ENCODE assay signal across 11 cellular contexts in the genomic region with DNA sequence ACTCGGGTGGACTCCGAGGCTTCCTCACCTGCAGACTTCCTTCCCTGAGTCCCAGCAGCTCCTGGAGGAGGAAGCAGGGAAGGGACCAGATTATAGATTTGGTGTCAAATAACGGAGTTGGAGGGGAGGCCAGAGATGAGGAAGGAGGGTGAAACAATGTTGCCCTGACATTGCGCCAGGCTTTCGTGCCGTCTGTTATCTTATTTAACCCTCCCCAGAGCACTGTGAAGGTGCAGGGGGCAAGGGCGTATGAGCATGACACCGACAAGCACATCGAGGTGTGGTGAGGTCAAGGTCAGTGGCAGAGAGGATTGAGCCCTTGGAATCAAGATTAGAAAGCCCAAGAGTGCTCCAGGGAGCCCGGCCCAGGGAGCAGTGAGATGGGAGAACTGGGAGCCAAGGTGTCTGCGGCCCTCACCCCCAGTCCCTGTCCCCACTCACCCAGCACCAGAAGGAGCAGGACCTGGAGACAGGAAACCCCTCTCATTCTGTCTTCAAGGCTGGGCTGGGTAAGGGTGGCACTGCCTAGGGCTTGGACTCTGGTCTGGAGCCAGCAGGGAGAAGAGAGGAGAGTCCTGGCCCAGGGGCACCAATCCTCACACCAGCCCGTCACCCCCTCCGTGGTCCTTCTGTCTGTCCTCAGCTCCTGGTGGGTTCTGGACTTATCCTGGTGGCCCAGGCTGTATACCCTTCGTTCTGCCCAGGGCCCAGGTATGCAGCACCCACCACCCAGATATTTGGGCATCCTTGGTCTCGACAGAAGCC. TPM values are rescaled to one million over a fixed set of nuclear protein-coding genes. Genes with fewer than 3 reads are reported as not detected.
A peak's percentile ranks its signal among the peaks of the same experiment; 100 is the strongest.
DNase-seq lines count a peak whose midpoint lies in the region; ATAC-seq and TF ChIP-seq lines count a peak whose summit lies in the region.
"Had no signal": no experiment of that assay in that cellular context is flagged by ENCODE, and none has a peak within 500 bp of the region (broad histone marks: within the 10 kb centered on the region; RNA-seq: fewer than 3 reads in every experiment).

No MANE protein-coding gene starts in this region.

- H3K27ac ChIP-seq in RWPE2 (ENCODE audit: poor library complexity, severe bottlenecking) = no peak overlapping the region
- H3K27ac ChIP-seq in lower lobe of right lung = no peak overlapping the region
- H3K27ac ChIP-seq: WERI-Rb-1 had no signal

- H3K27ac Mint-ChIP-seq in stimulated activated naive CD8-positive, alpha-beta T cell treated with anti-CD3 and anti-CD28 coated beads, Interleukin-15, Interleukin-2, amounts not matched to agents 100 ng/mL and 50 ng/mL, for 24 hours = peak overlapping the region; percentile 58

- no peaks in the 10 kb centered on the region for H3K9me3 Mint-ChIP-seq in stimulated activated naive CD8-positive, alpha-beta T cell treated with anti-CD3 and anti-CD28 coated beads, Interleukin-15, Interleukin-2, amounts not matched to agents 100 ng/mL and 50 ng/mL, for 24 hours

- H3K4me1 Mint-ChIP-seq in stimulated activated naive CD8-positive, alpha-beta T cell treated with anti-CD3 and anti-CD28 coated beads, Interleukin-15, Interleukin-2, amounts not matched to agents 100 ng/mL and 50 ng/mL, for 24 hours (ENCODE audit: low read depth) = peaks cover 7% of the 10 kb centered on the region

- peaks cover 8% of the 10 kb centered on the region for H3K27me3 Mint-ChIP-seq in stimulated activated naive CD8-positive, alpha-beta T cell treated with anti-CD3 and anti-CD28 coated beads, Interleukin-15, Interleukin-2, amounts not matched to agents 100 ng/mL and 50 ng/mL, for 24 hours

- H3K4me3 ChIP-seq in RWPE2 (ENCODE audit: severe bottlenecking) = no peak overlapping the region
- peak overlapping the region; percentile 57 for H3K4me3 ChIP-seq in lower lobe of right lung

- TF ChIP-seq POLR2A in GM18505 (IDR thresholded peaks at IDR 0.05; ENCODE audit: borderline replicate concordance, extremely low read depth, insufficient read depth, insufficient read length) = no peak

- intact Hi-C loops in lower lobe of right lung (cut with DNase I) = no loop called here

- H3K36me3 ChIP-seq in RWPE2 (ENCODE audit: low read depth) (no peaks in the 10 kb centered on the region), lower lobe of right lung (no peaks in the 10 kb centered on the region)
- H3K36me3 ChIP-seq: WERI-Rb-1 had no signal

- TF ChIP-seq CTCF in RWPE2 (IDR thresholded peaks at IDR 0.05; ENCODE audit: poor library complexity, severe bottlenecking) (no peak), lower lobe of right lung (IDR thresholded peaks at IDR 0.05) (no peak)

- peaks cover 4% of the 10 kb centered on the region for H3K27me3 ChIP-seq in RWPE2 (ENCODE audit: insufficient read depth, poor library complexity, severe bottlenecking)
- peaks cover 56% of the 10 kb centered on the region for H3K27me3 ChIP-seq in lower lobe of right lung (ENCODE audit: low read depth)

- H3K4me1 ChIP-seq in RWPE2 (ENCODE audit: insufficient read depth, poor library complexity, severe bottlenecking) = no peaks in the 10 kb centered on the region
- peaks cover 9% of the 10 kb centered on the region for H3K4me1 ChIP-seq in lower lobe of right lung

- no peak for ATAC-seq in stimulated activated naive CD8-positive, alpha-beta T cell treated with anti-CD3 and anti-CD28 coated beads, Interleukin-15, Interleukin-2, amounts not matched to agents 100 U/mL and 50 U/mL, for 24 hours
- ATAC-seq in RWPE2 (ENCODE audit: low read depth) (peak; percentile 20; the same call in 1 of the 3 replicates), lower lobe of right lung (no peak), GM18505 (IDR thresholded peaks at IDR 0.05; ENCODE audit: unreplicated experiment) (no peak)

- H3K4me3 Mint-ChIP-seq in stimulated activated naive CD8-positive, alpha-beta T cell treated with anti-CD3 and anti-CD28 coated beads, Interleukin-15, Interleukin-2, amounts not matched to agents 100 ng/mL and 50 ng/mL, for 24 hours = peak overlapping the region; percentile 71

- no peak for DNase-seq in stimulated activated naive CD8-positive, alpha-beta T cell treated with anti-CD3 and anti-CD28 coated beads, Interleukin-15, Interleukin-2, amounts not matched to agents 100 U/mL and 50 U/mL, for 24 hours
- peak; percentile 34 for DNase-seq in RWPE2 (ENCODE audit: low spot score)
- DNase-seq in lower lobe of right lung = peak; percentile 23
- no peak for DNase-seq in SK-N-DZ (ENCODE audit: low spot score)
- no peak for DNase-seq in inferior parietal cortex (ENCODE audit: extremely low spot score)
- DNase-seq: NK-92 treated with Interleukin-12 subunit alpha and Interleukin-12 subunit beta, amount 100 ng/mL, for 24 hours had no signal

- no peaks in the 10 kb centered on the region for H3K36me3 Mint-ChIP-seq in stimulated activated naive CD8-positive, alpha-beta T cell treated with anti-CD3 and anti-CD28 coated beads, Interleukin-15, Interleukin-2, amounts not matched to agents 100 ng/mL and 50 ng/mL, for 24 hours (ENCODE audit: low read depth)

- H3K9me3 ChIP-seq in RWPE2 (ENCODE audit: severe bottlenecking) = no peaks in the 10 kb centered on the region
- H3K9me3 ChIP-seq in lower lobe of right lung = no peaks in the 10 kb centered on the region

RNA-seq across cellular contexts. Expression of a gene that starts 1.1 kb away (rescaled TPM):
- not detected for total RNA-seq in lower lobe of right lung
- polyA plus RNA-seq in SK-N-DZ (2014; cell fraction: cytosol; rRNA removed) = 0.09 and 0.15 TPM in 2 replicates
- 0.21 TPM in 1 of 2 replicates, not detected in the other for polyA plus RNA-seq in SK-N-DZ (2014; cell fraction: nucleus; rRNA removed)
- total RNA-seq: bronchial epithelial cell had no signal

RNA-seq across cellular contexts. Expression of a gene that starts 9.2 kb away (rescaled TPM):
- total RNA-seq in lower lobe of right lung = 196 TPM
- 449 and 479 TPM in 2 replicates for polyA plus RNA-seq in SK-N-DZ (2014; cell fraction: cytosol; rRNA removed)
- 255 and 331 TPM in 2 replicates for polyA plus RNA-seq in SK-N-DZ (2014; cell fraction: nucleus; rRNA removed)

RNA-seq across cellular contexts. Expression of a gene that starts 12.0 kb away (rescaled TPM):
- not detected for total RNA-seq in lower lobe of right lung
- polyA plus RNA-seq in SK-N-DZ (2014; cell fraction: cytosol; rRNA removed) = not detected in 2 replicates
- polyA plus RNA-seq in SK-N-DZ (2014; cell fraction: nucleus; rRNA removed) = not detected in 2 replicates
- total RNA-seq: bronchial epithelial cell, temporal lobe had no signal

RNA-seq across cellular contexts. Expression of a gene that starts 30.8 kb away (rescaled TPM):
- 26.5 TPM for total RNA-seq in lower lobe of right lung
- 0.59 and 3.0 TPM in 2 replicates for polyA plus RNA-seq in SK-N-DZ (2014; cell fraction: cytosol; rRNA removed)
- polyA plus RNA-seq in SK-N-DZ (2014; cell fraction: nucleus; rRNA removed) = 12.7 and 14.8 TPM in 2 replicates
- total RNA-seq: temporal lobe had no signal

RNA-seq across cellular contexts. Expression of a gene that starts 33.8 kb away (rescaled TPM):
- total RNA-seq in lower lobe of right lung = 659 TPM
- polyA plus RNA-seq in SK-N-DZ (2014; cell fraction: cytosol; rRNA removed) = 30.2 and 43.2 TPM in 2 replicates
- 483 and 895 TPM in 2 replicates for polyA plus RNA-seq in SK-N-DZ (2014; cell fraction: nucleus; rRNA removed)

Comparison
In these comparisons a context has a peak if more than half of its experiments do, and no peak if none do; other contexts are left out.
1. DNase-seq: peak in RWPE2 (single experiment) and lower lobe of right lung (single experiment); none in stimulated activated naive CD8-positive, alpha-beta T cell treated with anti-CD3 and anti-CD28 coated beads, Interleukin-15, Interleukin-2, amounts not matched to agents 100 U/mL and 50 U/mL, for 24 hours (single experiment), SK-N-DZ (single experiment) and inferior parietal cortex (single experiment).